Comparison of ENCODE assay signal across 26 cellular contexts in the genomic region with DNA sequence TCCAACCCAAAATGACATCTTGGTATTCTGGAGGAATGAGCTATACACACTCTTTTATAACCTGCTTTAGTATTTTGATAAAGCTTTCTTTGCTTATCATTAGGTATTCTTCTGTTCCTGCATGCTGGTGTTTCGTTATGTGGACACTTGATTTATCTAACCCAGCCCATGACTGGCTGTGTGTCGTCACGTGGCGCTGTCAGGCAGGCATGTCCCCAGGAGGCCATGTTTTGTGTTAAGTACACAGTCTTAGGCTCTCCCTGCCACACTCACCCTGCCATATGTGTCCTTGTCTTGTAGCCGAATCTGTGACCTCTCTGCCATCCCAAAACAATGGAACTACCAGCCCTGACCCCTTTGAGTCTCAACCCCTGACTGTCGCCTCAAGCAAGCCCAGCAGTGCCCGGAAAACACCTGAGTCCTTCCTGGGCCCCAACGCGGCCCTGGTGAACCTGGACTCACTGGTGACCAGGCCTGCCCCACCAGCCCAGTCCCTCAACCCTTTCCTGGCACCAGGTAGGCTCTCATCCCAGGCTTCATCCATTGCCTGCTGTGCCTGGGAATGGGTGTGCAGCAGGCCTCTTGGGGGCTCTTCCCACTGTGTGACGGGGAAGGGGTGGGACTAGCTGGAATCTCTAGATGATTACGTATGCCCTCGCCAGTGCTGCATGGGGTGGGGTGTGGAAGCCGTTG. TPM values are rescaled to one million over a fixed set of nuclear protein-coding genes. Genes with fewer than 3 reads are reported as not detected.
A peak's percentile ranks its signal among the peaks of the same experiment; 100 is the strongest.
DNase-seq lines count a peak whose midpoint lies in the region; ATAC-seq and TF ChIP-seq lines count a peak whose summit lies in the region.
"Had no signal": no experiment of that assay in that cellular context is flagged by ENCODE, and none has a peak within 500 bp of the region (broad histone marks: within the 10 kb centered on the region; RNA-seq: fewer than 3 reads in every experiment).

No MANE protein-coding gene starts in this region.

- peak overlapping the region; percentile 90; the same call in 2 of the 3 replicates for H2BK15ac ChIP-seq in IMR-90 (ENCODE audit: low read depth, low read length)

- H3K4me2 ChIP-seq in IMR-90 (ENCODE audit: low read depth, low read length): peak overlapping the region; percentile 23; the same call in 1 of the 2 replicates

- peak overlapping the region; percentile 85 for H4K91ac ChIP-seq in IMR-90 (ENCODE audit: insufficient read depth, low read depth, low read length)

- CTCF ChIA-PET in IMR-90 (lab: Yijun Ruan, JAX): interaction anchor here (0.7 to 1.2 kb wide), 2 partner anchors 8 to 134 kb away, joined by 3 to 6 read pairs; no protein-coding TSS in a partner anchor

- peak overlapping the region; percentile 76 for H3K56ac ChIP-seq in IMR-90 (ENCODE audit: extremely low read depth, insufficient read depth, low read length)

- intact Hi-C loops in IMR-90 (cut with micrococcal nuclease): no loop called here

- H2BK20ac ChIP-seq in IMR-90 (ENCODE audit: low read depth, low read length): peak overlapping the region; percentile 67

- peak overlapping the region; percentile 77 for H2BK120ac ChIP-seq in IMR-90 (ENCODE audit: low read depth, low read length)

- dilution Hi-C loops in IMR-90 (cut with HindIII; ENCODE audit: low sequenced_read_pairs, unreplicated experiment): no loop called here

- peaks cover 39% of the 10 kb centered on the region for H3K9me1 ChIP-seq in IMR-90 (ENCODE audit: insufficient read depth, low read length)

- no peaks in the 10 kb centered on the region for H3K9me3 ChIP-seq in IMR-90 (ENCODE audit: control insufficient read depth, insufficient read depth, low read length)
- H3K9me3 ChIP-seq: lower lobe of right lung had no signal

- H3K14ac ChIP-seq in IMR-90 (replicated peaks; ENCODE audit: low read depth, low read length): peak overlapping the region; percentile 40

- H4K20me1 ChIP-seq in IMR-90 (ENCODE audit: insufficient read depth, low read length): peaks cover 4% of the 10 kb centered on the region; the same call in 1 of the 2 replicates

- 60% methylated on average over 1 of the region's 13 CpGs; no CpG with 5 or more reads in 1 of the 2 experiments for WGBS in IMR-90 (ENCODE audit: extremely low coverage in 2 of 2, insufficient read length in 1 of 2), 2 experiments

- H3K4me1 Mint-ChIP-seq in chondrocyte (ENCODE audit: low read depth) (peaks cover 37% of the 10 kb centered on the region), neural crest cell (peaks cover 19% of the 10 kb centered on the region)

- POLR2A ChIA-PET in IMR-90 (lab: Charles Lee; ENCODE audit: unreplicated experiment): no interaction called here

- H3K4me3 Mint-ChIP-seq in chondrocyte (ENCODE audit: unreplicated experiment): no peak overlapping the region
- H3K4me3 Mint-ChIP-seq in neural crest cell: peak overlapping the region; percentile 4
- H3K4me3 Mint-ChIP-seq: activated T-cell treated with anti-CD3 and anti-CD28 coated beads, Interleukin-2, amount 50 U/mL, for 4 hours; CD4-positive, alpha-beta T cell had no signal

- peak; percentile 22 for DNase-seq in IMR-90
- DNase-seq in chondrocyte (ENCODE audit: low spot score): no peak
- DNase-seq in neural crest cell (ENCODE audit: low read depth, low spot score): no peak
- no peak for DNase-seq in substantia nigra (lab: John Stamatoyannopoulos, UW)
- DNase-seq in DMS79 (lab: John Stamatoyannopoulos, UW): no peak
- no peak for DNase-seq in NCI-H2171 treated with DMSO at 0.1 percent for 48 hours (lab: John Stamatoyannopoulos, UW)
- DNase-seq in GM10266 (ENCODE audit: extremely low spot score): no peak
- DNase-seq: activated naive CD4-positive, alpha-beta T cell treated with Interleukin-2 at 50 U/mL for 16 hours; activated T-cell treated with anti-CD3 and anti-CD28 coated beads, Interleukin-2, amount 50 U/mL, for 4 hours; amygdala; caudate nucleus; CD4-positive, alpha-beta T cell; dermis blood vessel endothelial cell; DMS 273 treated with DMSO at 0.1 percent for 48 hours; hypothalamus; Karpas-422; lower lobe of right lung; MV-4-11; NCI-H1694 treated with DMSO at 0.1 percent for 48 hours; NCI-H774; occipital lobe; stimulated activated CD4-positive, alpha-beta T cell treated with anti-CD3 and anti-CD28 coated beads, Interleukin-15, amount 100 ng/mL, for 24 hours; SW 1271 had no signal

- H3K27ac Mint-ChIP-seq in chondrocyte (ENCODE audit: unreplicated experiment) (peak overlapping the region; percentile 83), neural crest cell (ENCODE audit: unreplicated experiment) (peak overlapping the region; percentile 98)
- H3K27ac Mint-ChIP-seq: CD4-positive, alpha-beta T cell had no signal

- H4K5ac ChIP-seq in IMR-90 (ENCODE audit: low read depth, low read length): peak overlapping the region; percentile 61

- H4K8ac ChIP-seq in IMR-90 (ENCODE audit: low read depth in 2 of 2, low read length in 2 of 2): peak overlapping the region; percentile 63 to 90; a peak in 3 of 4 replicates

- no peaks in the 10 kb centered on the region for H3K36me3 Mint-ChIP-seq in chondrocyte (ENCODE audit: low read depth)
- peaks cover 3% of the 10 kb centered on the region for H3K36me3 Mint-ChIP-seq in neural crest cell (ENCODE audit: low read depth)

- H3K18ac ChIP-seq in IMR-90 (ENCODE audit: low read depth, low read length): peak overlapping the region; percentile 58

- H3K79me1 ChIP-seq in IMR-90 (ENCODE audit: low read depth in 1 of 2, low read length in 2 of 2): peaks cover 0 to 35% of the 10 kb centered on the region in 2 experiments; a peak in 2 of 4 replicates

- H3K4me3 ChIP-seq in IMR-90 (ENCODE audit: insufficient read depth, low read depth, low read length): no peak overlapping the region
- H3K4me3 ChIP-seq: lower lobe of right lung had no signal

- in situ Hi-C loops in IMR-90 (cut with MboI; ENCODE audit: low sequenced_read_pairs): no loop called here

- peak overlapping the region; percentile 92 for H2AK5ac ChIP-seq in IMR-90 (ENCODE audit: low read depth, low read length)

- peak overlapping the region; percentile 19; the same call in 1 of the 2 replicates for H3K23ac ChIP-seq in IMR-90 (ENCODE audit: low read depth, low read length)

- H2AK9ac ChIP-seq in IMR-90 (replicated peaks; ENCODE audit: low read depth, low read length, poor library complexity): peak overlapping the region; percentile 62

- peak overlapping the region; percentile 89 for H3K4ac ChIP-seq in IMR-90 (ENCODE audit: low read depth, low read length)

- no TSS peak for BruUV-seq in IMR-90 (replicated peaks; lab: Mats Ljungman, UMichigan)

- H2BK5ac ChIP-seq in IMR-90 (ENCODE audit: low read depth, low read length, poor library complexity, severe bottlenecking): peak overlapping the region; percentile 92

- ATAC-seq in IMR-90 (ENCODE audit: low read depth): peak; percentile 31; the same call in 1 of the 2 replicates
- ATAC-seq: HCT116 had no signal

- no peak overlapping the region for H2AFZ ChIP-seq in IMR-90 (replicated peaks; ENCODE audit: low read length, poor library complexity)

- no peaks in the 10 kb centered on the region for H3K27me3 ChIP-seq in IMR-90 (ENCODE audit: control insufficient read depth, insufficient read depth, low read length)

- H3K27me3 Mint-ChIP-seq in chondrocyte (ENCODE audit: low read depth) (no peaks in the 10 kb centered on the region), neural crest cell (ENCODE audit: low read depth) (no peaks in the 10 kb centered on the region)

- H3K4me1 ChIP-seq in IMR-90 (ENCODE audit: control insufficient read depth, insufficient read depth, low read length): peaks cover 33% of the 10 kb centered on the region

- H3K27ac ChIP-seq in IMR-90 (ENCODE audit: insufficient read depth, low read length): peak overlapping the region; percentile 90
- peak overlapping the region; percentile 47 for H3K27ac ChIP-seq in substantia nigra (ENCODE audit: low read depth, low read length, poor library complexity, severe bottlenecking)

- H3K9me3 Mint-ChIP-seq in chondrocyte (ENCODE audit: low read depth) (no peaks in the 10 kb centered on the region), neural crest cell (no peaks in the 10 kb centered on the region)
- H3K9me3 Mint-ChIP-seq: activated T-cell treated with anti-CD3 and anti-CD28 coated beads, Interleukin-2, amount 50 U/mL, for 4 hours; CD4-positive, alpha-beta T cell had no signal

- no peak for TF ChIP-seq POLR2A in IMR-90 (IDR thresholded peaks at IDR 0.05; ENCODE audit: low read depth, low read length)

- H3K36me3 ChIP-seq in IMR-90 (ENCODE audit: control insufficient read depth, insufficient read depth, low read length): peaks cover 18% of the 10 kb centered on the region; the same call in 1 of the 2 replicates

- TF ChIP-seq RAD21 in IMR-90 (IDR thresholded peaks at IDR 0.05; ENCODE audit: low read length): no peak

- peak overlapping the region; percentile 10; the same call in 1 of the 2 replicates for H3K9ac ChIP-seq in IMR-90 (ENCODE audit: low read depth, low read length)

- TF ChIP-seq CTCF in IMR-90 (conservative IDR thresholded peaks at IDR 0.05; ENCODE audit: low read depth, low read length) (no peak), chondrocyte (IDR thresholded peaks at IDR 0.05) (no peak), neural crest cell (conservative IDR thresholded peaks at IDR 0.05) (no peak), GM10266 (IDR thresholded peaks at IDR 0.05; ENCODE audit: control insufficient read depth, insufficient read depth, low read depth, missing control alignments) (no peak)

TF ChIP-seq in IMR-90, 13 proteins besides CTCF, POLR2A, EP300 and RAD21 (continues in another document):
- no peak for TF ChIP-seq CHD1 (IDR thresholded peaks at IDR 0.05; ENCODE audit: low read depth, low read length)
- TF ChIP-seq NFE2L2 (IDR thresholded peaks at IDR 0.05; ENCODE audit: low read depth, low read length): no peak
- TF ChIP-seq RFX5 (IDR thresholded peaks at IDR 0.05; ENCODE audit: low read depth, low read length): no peak

RNA-seq across cellular contexts. Expression of a gene that starts 30.8 kb away (rescaled TPM):
- total RNA-seq in IMR-90 (2012; rRNA removed) (23.3 and 42.5 TPM in 2 replicates), chondrocyte (9.4 to 22.0 TPM (median 9.9 TPM) in 3 replicates), neural crest cell (15.4 and 17.9 TPM in 2 replicates)
- polyA plus RNA-seq in IMR-90 (2012; rRNA removed): 43.8 and 54.9 TPM in 2 replicates
- polyA plus RNA-seq in IMR-90 (2012; cell fraction: cytosol; rRNA removed): 53.7 and 71.4 TPM in 2 replicates
- polyA plus RNA-seq in IMR-90 (2012; cell fraction: nucleus; rRNA removed; ENCODE audit: low replicate concordance): 30.7 and 46.9 TPM in 2 replicates

RNA-seq across cellular contexts. Expression of a gene that starts 46.6 kb away (rescaled TPM):
- 6.4 and 9.7 TPM in 2 replicates for total RNA-seq in IMR-90 (2012; rRNA removed)
- polyA plus RNA-seq in IMR-90 (2012; rRNA removed): 20.7 and 25.4 TPM in 2 replicates
- polyA plus RNA-seq in IMR-90 (2012; cell fraction: cytosol; rRNA removed): 31.6 and 31.9 TPM in 2 replicates
- 48.2 and 94.1 TPM in 2 replicates for polyA plus RNA-seq in IMR-90 (2012; cell fraction: nucleus; rRNA removed; ENCODE audit: low replicate concordance)
- total RNA-seq in chondrocyte: 50.0 to 53.6 TPM (median 52.3 TPM) in 3 replicates
- total RNA-seq in neural crest cell: 39.3 and 39.5 TPM in 2 replicates

RNA-seq across cellular contexts. Expression of a gene that starts 55.3 kb away (rescaled TPM):
- 5.0 and 7.0 TPM in 2 replicates for total RNA-seq in IMR-90 (2012; rRNA removed)
- polyA plus RNA-seq in IMR-90 (2012; rRNA removed): 69.5 and 71.6 TPM in 2 replicates
- polyA plus RNA-seq in IMR-90 (2012; cell fraction: cytosol; rRNA removed): 64.0 and 103 TPM in 2 replicates
- 30.2 and 36.0 TPM in 2 replicates for polyA plus RNA-seq in IMR-90 (2012; cell fraction: nucleus; rRNA removed; ENCODE audit: low replicate concordance)
- total RNA-seq in chondrocyte: 307 to 312 TPM (median 310 TPM) in 3 replicates
- total RNA-seq in neural crest cell: 0.26 and 0.43 TPM in 2 replicates
- total RNA-seq: CD4-positive, alpha-beta T cell; dermis blood vessel endothelial cell; G401; HT1080 had no signal

Comparison
In these comparisons a context has a peak if more than half of its experiments do, and no peak if none do; other contexts are left out.
1. RNA of a gene that starts 55.3 kb away (total RNA-seq): 307 to 312 TPM in chondrocyte; 5.0 to 7.0 TPM in IMR-90 and 0.26 to 0.43 TPM in neural crest cell; every median in the first group is over 10 times any median in the second.